9 cellular contexts compared by ENCODE assay signal in the genomic region with DNA sequence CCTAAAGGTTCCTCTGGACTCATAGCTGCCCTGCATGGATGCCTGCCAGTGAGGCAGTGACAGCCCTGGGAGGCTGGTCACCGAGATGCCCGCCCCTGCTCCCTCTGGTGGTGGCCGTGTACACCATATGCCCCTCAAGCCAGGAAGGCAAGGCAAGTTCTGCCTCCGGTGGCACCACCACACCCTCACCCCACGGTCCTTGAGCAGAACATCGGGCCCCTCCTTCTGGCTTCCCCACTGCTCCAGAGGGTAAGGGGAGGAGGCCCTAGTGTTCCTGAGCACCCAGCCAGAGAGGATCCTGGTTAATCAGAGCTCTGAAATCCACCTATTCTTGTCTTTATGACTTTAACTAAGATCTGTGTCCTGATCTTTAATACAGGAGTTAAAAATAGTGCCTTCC. TPM values are rescaled to one million over a fixed set of nuclear protein-coding genes. Genes with fewer than 3 reads are reported as not detected.
DNase-seq lines count a peak whose midpoint lies in the region; ATAC-seq and TF ChIP-seq lines count a peak whose summit lies in the region.
"Had no signal": no experiment of that assay in that cellular context is flagged by ENCODE, and none has a peak within 500 bp of the region (broad histone marks: within the 10 kb centered on the region; RNA-seq: fewer than 3 reads in every experiment).

No MANE protein-coding gene starts in this region.

- H3K27ac Mint-ChIP-seq in Calu3 (ENCODE audit: unreplicated experiment), result peak overlapping the region; percentile 87
- H3K27ac Mint-ChIP-seq: activated B cell treated with CpG ODN at 0.5 μM for 24 hours had no signal

- DNase-seq in Calu3 (peak; percentile 83), NCI-H1105 (lab: John Stamatoyannopoulos, UW) (peak; percentile 50), foreskin keratinocyte (no peak), prostate gland (ENCODE audit: low spot score) (no peak)
- peak; percentile 73 for DNase-seq in activated CD8-positive, alpha-beta memory T cell treated with anti-CD3 and anti-CD28 coated beads, Interleukin-2, amount 50 U/mL, for 4 hours
- peak; percentile 60 for DNase-seq in stimulated activated naive CD4-positive, alpha-beta T cell treated with Interleukin-2 at 50 U/mL for 16 hours (lab: John Stamatoyannopoulos, UW)
- DNase-seq: activated B cell treated with CpG ODN at 0.5 μM for 24 hours had no signal

- intact Hi-C loops in Calu3 (cut with micrococcal nuclease; ENCODE audit: unreplicated experiment) (loop anchor here (2.0 kb wide), 1 partner anchor 45 kb away; no protein-coding TSS in a partner anchor), prostate gland (cut with DNase I) (no loop called here)

- no peak overlapping the region for H3K4me3 ChIP-seq in prostate gland

- WGBS in prostate gland, result 94% methylated on average over 6 of the region's 6 CpGs

- no TSS peak for BruUV-seq in Calu3 (replicated peaks; lab: Mats Ljungman, UMichigan)

- TF ChIP-seq POLR2A in prostate gland (IDR thresholded peaks at IDR 0.05), result no peak

- H3K27me3 Mint-ChIP-seq in Calu3 (ENCODE audit: unreplicated experiment), result no peaks in the 10 kb centered on the region
- H3K27me3 Mint-ChIP-seq: activated B cell treated with CpG ODN at 0.5 μM for 24 hours had no signal

- peak; percentile 70 for ATAC-seq in GM19023 (IDR thresholded peaks at IDR 0.05; ENCODE audit: unreplicated experiment)
- peak; percentile 19 for ATAC-seq in foreskin keratinocyte
- no peak for ATAC-seq in GM18520 (IDR thresholded peaks at IDR 0.05; ENCODE audit: unreplicated experiment)

- H3K36me3 ChIP-seq in prostate gland, result no peaks in the 10 kb centered on the region

- H3K4me1 Mint-ChIP-seq in Calu3 (ENCODE audit: low read depth, unreplicated experiment), result peaks cover 46% of the 10 kb centered on the region

- H3K27me3 ChIP-seq in foreskin keratinocyte (no peaks in the 10 kb centered on the region), prostate gland (replicated peaks; ENCODE audit: insufficient read depth) (no peaks in the 10 kb centered on the region)

- H3K9me3 ChIP-seq in prostate gland, result no peaks in the 10 kb centered on the region

- H3K27ac ChIP-seq in foreskin keratinocyte (peak overlapping the region; percentile 92), prostate gland (no peak overlapping the region)

- H3K4me3 Mint-ChIP-seq in Calu3 (ENCODE audit: low read depth, unreplicated experiment), result no peak overlapping the region
- H3K4me3 Mint-ChIP-seq: activated B cell treated with CpG ODN at 0.5 μM for 24 hours had no signal

- CTCF ChIA-PET in Calu3 (lab: Charles Lee), result interaction anchor here (1.2 to 9.3 kb wide), 4 partner anchors 10 to 51 kb away, joined by 3 to 99 read pairs (median 17); a partner anchor contains a TSS

- no peaks in the 10 kb centered on the region for H3K9me3 Mint-ChIP-seq in Calu3 (ENCODE audit: low read depth, unreplicated experiment)
- H3K9me3 Mint-ChIP-seq: activated B cell treated with CpG ODN at 0.5 μM for 24 hours had no signal

- H3K4me1 ChIP-seq in foreskin keratinocyte (peaks cover 14% of the 10 kb centered on the region), prostate gland (replicated peaks) (no peaks in the 10 kb centered on the region)

- H3K36me3 Mint-ChIP-seq in Calu3 (ENCODE audit: insufficient read depth, unreplicated experiment), result peaks cover 52% of the 10 kb centered on the region

- TF ChIP-seq CTCF in Calu3 (IDR thresholded peaks at IDR 0.05; ENCODE audit: unreplicated experiment), result peak; percentile 33
- peak; percentile 85 for TF ChIP-seq CTCF in foreskin keratinocyte (conservative IDR thresholded peaks at IDR 0.05)
- TF ChIP-seq CTCF in prostate gland (IDR thresholded peaks at IDR 0.05), result peak in 1 of 4 experiments; percentile 40

RNA-seq across cellular contexts. Expression of a gene that starts 1.6 kb away (rescaled TPM):
- 74.6 and 106 TPM in 2 replicates for total RNA-seq in Calu3 (2022)
- 1,158 and 1,223 TPM in 2 replicates for total RNA-seq in foreskin keratinocyte
- 2,222 and 2,480 TPM in 2 replicates for polyA plus RNA-seq in foreskin keratinocyte
- total RNA-seq in prostate gland, result 10 to 100 TPM; 13.5 to 25.0 TPM
- total RNA-seq: activated B cell treated with CpG ODN at 0.5 μM for 24 hours had no signal

RNA-seq across cellular contexts. Expression of a gene that starts 4.7 kb away (rescaled TPM):
- 247 and 255 TPM in 2 replicates for total RNA-seq in Calu3 (2022)
- 1,000 and 1,238 TPM in 2 replicates for total RNA-seq in foreskin keratinocyte
- polyA plus RNA-seq in foreskin keratinocyte, result 1,700 and 1,899 TPM in 2 replicates
- 100 to 1,000 TPM in 1 of 2 donors, 10 to 100 TPM in 1; 78.4 to 165 TPM for total RNA-seq in prostate gland
- total RNA-seq: activated B cell treated with CpG ODN at 0.5 μM for 24 hours had no signal

RNA-seq across cellular contexts. Expression of a gene that starts 9.6 kb away (rescaled TPM):
- total RNA-seq in Calu3 (2022), result 104 and 117 TPM in 2 replicates
- total RNA-seq in foreskin keratinocyte, result 162 and 167 TPM in 2 replicates
- polyA plus RNA-seq in foreskin keratinocyte, result 253 and 268 TPM in 2 replicates
- 10 to 100 TPM; 53.3 to 96.5 TPM for total RNA-seq in prostate gland

RNA-seq across cellular contexts. Expression of a gene that starts 10.6 kb away (rescaled TPM):
- total RNA-seq in Calu3 (2022) (not detected in 2 replicates), foreskin keratinocyte (not detected in 2 replicates), prostate gland (10 to 100 TPM in 1 of 2 donors, 1 to 10 TPM in 1; 9.1 to 10.7 TPM)
- polyA plus RNA-seq in foreskin keratinocyte, result 0.22 TPM in 1 of 2 replicates, not detected in the other

RNA-seq across cellular contexts. Expression of a gene that starts 16.2 kb away (rescaled TPM):
- total RNA-seq in Calu3 (2022), result 93.7 and 100 TPM in 2 replicates
- 53.9 and 62.0 TPM in 2 replicates for total RNA-seq in foreskin keratinocyte
- polyA plus RNA-seq in foreskin keratinocyte, result 70.7 and 82.0 TPM in 2 replicates
- total RNA-seq in prostate gland, result 10 to 100 TPM; 60.6 to 74.4 TPM

Comparison
In these comparisons a context has a peak if more than half of its experiments do, and no peak if none do; other contexts are left out.
1. DNase-seq: peak in Calu3 (single experiment), NCI-H1105 (single experiment), activated CD8-positive, alpha-beta memory T cell treated with anti-CD3 and anti-CD28 coated beads, Interleukin-2, amount 50 U/mL, for 4 hours (single experiment) and stimulated activated naive CD4-positive, alpha-beta T cell treated with Interleukin-2 at 50 U/mL for 16 hours (single experiment); none in foreskin keratinocyte (0 of 2) and prostate gland (single experiment).
2. RNA of a gene that starts 1.6 kb away (total RNA-seq): 1,158 to 1,223 TPM in foreskin keratinocyte; 74.6 to 106 TPM in Calu3 and 13.5 to 25.0 TPM in prostate gland; every median in the first group is over 10 times any median in the second.